Comparison of ENCODE assay signal across 13 cellular contexts in genomic region chr2:202299712-202300111, GRCh38. TPM values are rescaled to one million over a fixed set of nuclear protein-coding genes. Genes with fewer than 3 reads are reported as not detected.
DNase-seq lines count a peak whose midpoint lies in the region; ATAC-seq and TF ChIP-seq lines count a peak whose summit lies in the region.
"Had no signal": no experiment of that assay in that cellular context is flagged by ENCODE, and none has a peak within 500 bp of the region (broad histone marks: within the 10 kb centered on the region; RNA-seq: fewer than 3 reads in every experiment).

No MANE protein-coding gene starts in this region.

- no CpG with 5 or more reads among the region's 1 CpG for WGBS in H9 (ENCODE audit: extremely low coverage, insufficient read length, low lambda C conversion rate)
- WGBS in neuronal stem cell (ENCODE audit: extremely low coverage in 2 of 2, insufficient read length in 2 of 2, insufficient replicate concordance in 1 of 2), 2 donors = no CpG with 5 or more reads among the region's 1 CpG
- WGBS in mammary epithelial cell (ENCODE audit: low coverage, missing lambda C conversion rate) = 100% methylated on average over 1 of the region's 1 CpG

- H3K79me2 ChIP-seq in H9 (ENCODE audit: insufficient read depth, low read length) (no peaks in the 10 kb centered on the region), mammary epithelial cell (ENCODE audit: insufficient read depth, low read length) (peaks cover 24% of the 10 kb centered on the region)

- BruUV-seq in mammary epithelial cell (replicated peaks; lab: Mats Ljungman, UMichigan) = no TSS peak

- no peaks in the 10 kb centered on the region for H3K9me3 Mint-ChIP-seq in activated CD8-positive, alpha-beta memory T cell treated with anti-CD3 and anti-CD28 coated beads, Interleukin-2, amount 10 ng/mL, durations not matched to agents 7 days and 5 days (ENCODE audit: low read depth)
- H3K9me3 Mint-ChIP-seq in H9 (no peaks in the 10 kb centered on the region), progenitor cell of endocrine pancreas (ENCODE audit: low read depth) (no peaks in the 10 kb centered on the region)

- TF ChIP-seq CTCF in H9 (conservative IDR thresholded peaks at IDR 0.05) (no peak), progenitor cell of endocrine pancreas (IDR thresholded peaks at IDR 0.05; ENCODE audit: unreplicated experiment) (no peak), mammary epithelial cell (conservative IDR thresholded peaks at IDR 0.05 in 1 of 2, IDR thresholded peaks at IDR 0.05 in 1 of 2; ENCODE audit: extremely low read depth in 1 of 2, insufficient read depth in 1 of 2, low read depth in 1 of 2, low read length in 2 of 2) (no peak)

- no peak overlapping the region for H3K4me3 Mint-ChIP-seq in activated CD8-positive, alpha-beta memory T cell treated with anti-CD3 and anti-CD28 coated beads, Interleukin-2, amount 10 ng/mL, durations not matched to agents 7 days and 5 days
- no peak overlapping the region for H3K4me3 Mint-ChIP-seq in H9
- no peak overlapping the region for H3K4me3 Mint-ChIP-seq in progenitor cell of endocrine pancreas (ENCODE audit: low read depth)

- H3K27ac ChIP-seq in H9 (ENCODE audit: insufficient read length, low read depth, low read length) (no peak overlapping the region), neuronal stem cell (replicated peaks; ENCODE audit: low read length) (no peak overlapping the region), mammary epithelial cell (ENCODE audit: insufficient read depth, low read depth, low read length) (no peak overlapping the region)
- H3K27ac ChIP-seq: HL-60, SJSA1, vagina had no signal

- no peaks in the 10 kb centered on the region for H3K9me3 ChIP-seq in H9 (ENCODE audit: control insufficient read depth, low read depth, low read length)
- no peaks in the 10 kb centered on the region for H3K9me3 ChIP-seq in neuronal stem cell (replicated peaks in 1 of 2; ENCODE audit: control insufficient read depth in 2 of 2, insufficient read depth in 1 of 2, low read depth in 1 of 2, low read length in 2 of 2)
- H3K9me3 ChIP-seq in mammary epithelial cell (replicated peaks; ENCODE audit: insufficient read depth, low read length) = no peaks in the 10 kb centered on the region
- H3K9me3 ChIP-seq: SJSA1, vagina had no signal

- H4K20me1 ChIP-seq in H9 (ENCODE audit: control insufficient read depth, insufficient read depth, insufficient read length) (no peaks in the 10 kb centered on the region), mammary epithelial cell (ENCODE audit: insufficient read depth, low read length) (no peaks in the 10 kb centered on the region)

- H2AFZ ChIP-seq in H9 (ENCODE audit: low read length) (no peak overlapping the region), neuronal stem cell (ENCODE audit: low read length) (no peak overlapping the region), mammary epithelial cell (ENCODE audit: low read depth, low read length) (no peak overlapping the region)

- H3K23ac ChIP-seq in H9 (ENCODE audit: insufficient read length, low read depth, low read length) (no peak overlapping the region), neuronal stem cell (ENCODE audit: low read depth, low read length, poor library complexity) (no peak overlapping the region)

- H3K36me3 Mint-ChIP-seq in activated CD8-positive, alpha-beta memory T cell treated with anti-CD3 and anti-CD28 coated beads, Interleukin-2, amount 10 ng/mL, durations not matched to agents 7 days and 5 days = peaks cover 72% of the 10 kb centered on the region
- H3K36me3 Mint-ChIP-seq in H9 (ENCODE audit: insufficient read depth in 1 of 3, low read depth in 3 of 3) (peaks cover 65 to 96% (median 96%) of the 10 kb centered on the region in 3 experiments), progenitor cell of endocrine pancreas (ENCODE audit: insufficient read depth) (peaks cover 51% of the 10 kb centered on the region)

- intact Hi-C loops in mammary epithelial cell (cut with micrococcal nuclease) = no loop called here

- H4K8ac ChIP-seq in H9 (replicated peaks; ENCODE audit: insufficient read length, low read depth, low read length) (no peak overlapping the region), neuronal stem cell (ENCODE audit: low read depth, low read length) (no peak overlapping the region)

- H3K4me3 ChIP-seq in neuronal stem cell (ENCODE audit: low read length in 2 of 2) (no peak overlapping the region), mammary epithelial cell (replicated peaks in 1 of 3; ENCODE audit: insufficient read depth in 1 of 3, low read depth in 2 of 3, low read length in 3 of 3) (no peak overlapping the region)
- H3K4me3 ChIP-seq: SJSA1, vagina had no signal

- H3K9ac ChIP-seq in H9 (ENCODE audit: extremely low read depth, insufficient read length, low read length) = no peak overlapping the region
- H3K9ac ChIP-seq in neuronal stem cell (ENCODE audit: low read depth, low read length, poor library complexity) = no peak overlapping the region
- H3K9ac ChIP-seq in mammary epithelial cell (ENCODE audit: insufficient read depth, low read length) = no peak overlapping the region

- H2AK5ac ChIP-seq in H9 (ENCODE audit: insufficient read length, low read length) (no peak overlapping the region), neuronal stem cell (ENCODE audit: low read depth, low read length) (no peak overlapping the region)

- H3K18ac ChIP-seq in H9 (ENCODE audit: insufficient read length, low read depth, low read length) (no peak overlapping the region), neuronal stem cell (ENCODE audit: low read length) (no peak overlapping the region)

- no peaks in the 10 kb centered on the region for H3K79me1 ChIP-seq in H9 (ENCODE audit: insufficient read depth, low read depth, low read length, poor library complexity, severe bottlenecking)
- H3K79me1 ChIP-seq in neuronal stem cell (ENCODE audit: low read depth, low read length) = no peaks in the 10 kb centered on the region

- H3K27me3 ChIP-seq in H9 (ENCODE audit: insufficient read depth, low read length) (no peaks in the 10 kb centered on the region), neuronal stem cell (ENCODE audit: control insufficient read depth in 3 of 3, insufficient read depth in 3 of 3, low read depth in 1 of 3, low read length in 3 of 3) (no peaks in the 10 kb centered on the region), mammary epithelial cell (ENCODE audit: insufficient read depth, low read length) (no peaks in the 10 kb centered on the region)
- H3K27me3 ChIP-seq: SJSA1, vagina had no signal

- H3K4me2 ChIP-seq in H9 (ENCODE audit: insufficient read depth, insufficient read length, low read length) (no peak overlapping the region), neuronal stem cell (ENCODE audit: insufficient read depth, low read length, poor library complexity, severe bottlenecking) (no peak overlapping the region), mammary epithelial cell (ENCODE audit: insufficient read depth, low read depth, low read length) (no peak overlapping the region)

- dilution Hi-C loops in mammary epithelial cell (cut with HindIII; ENCODE audit: low sequenced_read_pairs) = no loop called here

- DNase-seq in activated CD8-positive, alpha-beta memory T cell treated with anti-CD3 and anti-CD28 coated beads, Interleukin-2, amount 10 ng/mL, durations not matched to agents 7 days and 5 days = no peak
- no peak for DNase-seq in activated CD8-positive, alpha-beta memory T cell treated with anti-CD3 and anti-CD28 coated beads, Interleukin-2, amount 50 U/mL, for 48 hours
- DNase-seq in H9 = no peak
- DNase-seq in progenitor cell of endocrine pancreas (ENCODE audit: low spot score, unreplicated experiment) = no peak
- no peak for DNase-seq in neuronal stem cell (ENCODE audit: low spot score)
- no peak for DNase-seq in NCI-H526 (lab: John Stamatoyannopoulos, UW)
- no peak for DNase-seq in mammary epithelial cell
- DNase-seq: hippocampal formation, NCI-H187 treated with DMSO at 0.1 percent for 48 hours had no signal

- H3K36me3 ChIP-seq in neuronal stem cell (replicated peaks in 1 of 2; ENCODE audit: control insufficient read depth in 2 of 2, insufficient read depth in 2 of 2, low read length in 2 of 2) (peaks cover 14 to 100% of the 10 kb centered on the region in 2 donors), mammary epithelial cell (ENCODE audit: insufficient read depth, low read length) (peaks cover 76% of the 10 kb centered on the region)

- CTCF ChIA-PET in activated CD8-positive, alpha-beta memory T cell treated with anti-CD3 and anti-CD28 coated beads, Interleukin-2, amount 10 ng/mL, durations not matched to agents 7 days and 5 days (lab: Charles Lee) = interaction anchor here (0.7 to 1.5 kb wide), 2 partner anchors 25 to 28 kb away, joined by 3 read pairs; no protein-coding TSS in a partner anchor
- CTCF ChIA-PET in mammary epithelial cell (lab: Charles Lee; ENCODE audit: low non-redundant PET) = no interaction called here

- H3K56ac ChIP-seq in H9 (ENCODE audit: insufficient read length, low read depth, low read length) = no peak overlapping the region

- peaks cover 19% of the 10 kb centered on the region for H3K4me1 Mint-ChIP-seq in activated CD8-positive, alpha-beta memory T cell treated with anti-CD3 and anti-CD28 coated beads, Interleukin-2, amount 10 ng/mL, durations not matched to agents 7 days and 5 days
- no peaks in the 10 kb centered on the region for H3K4me1 Mint-ChIP-seq in H9
- no peaks in the 10 kb centered on the region for H3K4me1 Mint-ChIP-seq in progenitor cell of endocrine pancreas (ENCODE audit: low read depth)

- H2BK5ac ChIP-seq in H9 (ENCODE audit: insufficient read length, low read length) = no peak overlapping the region
- no peak overlapping the region for H2BK5ac ChIP-seq in neuronal stem cell (ENCODE audit: low read length)

- no peak overlapping the region for H3K4ac ChIP-seq in H9 (ENCODE audit: low read depth, low read length)
- H3K4ac ChIP-seq in neuronal stem cell (ENCODE audit: low read length) = no peak overlapping the region

- H3K27me3 Mint-ChIP-seq in activated CD8-positive, alpha-beta memory T cell treated with anti-CD3 and anti-CD28 coated beads, Interleukin-2, amount 10 ng/mL, durations not matched to agents 7 days and 5 days = no peaks in the 10 kb centered on the region
- H3K27me3 Mint-ChIP-seq in H9 (ENCODE audit: low read depth) (no peaks in the 10 kb centered on the region), progenitor cell of endocrine pancreas (no peaks in the 10 kb centered on the region)

- H2BK12ac ChIP-seq in H9 (ENCODE audit: insufficient read length, low read depth, low read length) = no peak overlapping the region
- no peak overlapping the region for H2BK12ac ChIP-seq in neuronal stem cell (ENCODE audit: low read length)

- H2BK20ac ChIP-seq in H9 (ENCODE audit: low read depth, low read length, poor library complexity, severe bottlenecking) = no peak overlapping the region

- no peak overlapping the region for H4K5ac ChIP-seq in H9 (ENCODE audit: insufficient read length, low read depth, low read length)

- H3K27ac Mint-ChIP-seq in activated CD8-positive, alpha-beta memory T cell treated with anti-CD3 and anti-CD28 coated beads, Interleukin-2, amount 10 ng/mL, durations not matched to agents 7 days and 5 days = peak overlapping the region; percentile 35
- H3K27ac Mint-ChIP-seq in H9 (peak overlapping the region in 2 of 3 experiments; percentile 32 to 38; a peak in 2 of 7 replicates), progenitor cell of endocrine pancreas (peak overlapping the region; percentile 2)

- peak; percentile 67 for ATAC-seq in activated CD8-positive, alpha-beta memory T cell treated with anti-CD3 and anti-CD28 coated beads, Interleukin-2, amount 10 ng/mL, durations not matched to agents 7 days and 5 days
- peak; percentile 71 for ATAC-seq in HG03469 (IDR thresholded peaks at IDR 0.05; ENCODE audit: unreplicated experiment)

- H3K14ac ChIP-seq in H9 (ENCODE audit: insufficient read depth, low read length) (no peak overlapping the region), neuronal stem cell (ENCODE audit: low read length) (no peak overlapping the region)

- H3K23me2 ChIP-seq in H9 (ENCODE audit: insufficient read length, low read depth, low read length, poor library complexity, severe bottlenecking) = no peaks in the 10 kb centered on the region

- H3T11ph ChIP-seq in H9 (ENCODE audit: low read length) = no peak overlapping the region

- H2BK120ac ChIP-seq in H9 (ENCODE audit: low read depth, low read length, poor library complexity, severe bottlenecking) = no peak overlapping the region
- no peak overlapping the region for H2BK120ac ChIP-seq in neuronal stem cell (ENCODE audit: low read depth, low read length)

- in situ Hi-C loops in mammary epithelial cell (cut with MboI; ENCODE audit: low sequenced_read_pairs in 2 of 2) = no loop called here

- H4K91ac ChIP-seq in H9 (ENCODE audit: insufficient read length, low read depth, low read length) = no peak overlapping the region
- H4K91ac ChIP-seq in neuronal stem cell (ENCODE audit: low read depth, low read length, poor library complexity) = no peak overlapping the region

- H3K4me1 ChIP-seq in H9 (ENCODE audit: insufficient read depth, low read length) (no peaks in the 10 kb centered on the region), neuronal stem cell (ENCODE audit: control insufficient read depth in 2 of 2, insufficient read depth in 1 of 2, low read depth in 1 of 2, low read length in 2 of 2) (no peaks in the 10 kb centered on the region), mammary epithelial cell (ENCODE audit: insufficient read depth, low read length) (peaks cover 3% of the 10 kb centered on the region)
- H3K4me1 ChIP-seq: vagina had no signal

- H2BK15ac ChIP-seq in H9 (ENCODE audit: low read depth, low read length) (no peak overlapping the region), neuronal stem cell (ENCODE audit: low read length) (no peak overlapping the region)

RNA-seq across cellular contexts. Expression of gene NOP58, which starts 34.1 kb away (rescaled TPM):
- total RNA-seq in activated CD8-positive, alpha-beta memory T cell treated with anti-CD3 and anti-CD28 coated beads, Interleukin-2, amount 10 ng/mL, durations not matched to agents 7 days and 5 days = 100 to 1,000 TPM; 121 to 143 TPM
- 164 and 168 TPM in 2 replicates for total RNA-seq in H9 (2021)
- total RNA-seq in progenitor cell of endocrine pancreas = 75.4 and 76.6 TPM in 2 replicates
- polyA plus RNA-seq in neuronal stem cell (2013, experiment 1 of 2) = 103 TPM
- 106 TPM for polyA plus RNA-seq in neuronal stem cell (2013, experiment 2 of 2)
- total RNA-seq in mammary epithelial cell = 10 to 100 TPM; 50.3 to 98.9 TPM
- 51.7 TPM for polyA plus RNA-seq in mammary epithelial cell
- 43.2 TPM for polyA minus RNA-seq in mammary epithelial cell
